Comparison of ENCODE assay signal across 8 cellular contexts in the genomic region with DNA sequence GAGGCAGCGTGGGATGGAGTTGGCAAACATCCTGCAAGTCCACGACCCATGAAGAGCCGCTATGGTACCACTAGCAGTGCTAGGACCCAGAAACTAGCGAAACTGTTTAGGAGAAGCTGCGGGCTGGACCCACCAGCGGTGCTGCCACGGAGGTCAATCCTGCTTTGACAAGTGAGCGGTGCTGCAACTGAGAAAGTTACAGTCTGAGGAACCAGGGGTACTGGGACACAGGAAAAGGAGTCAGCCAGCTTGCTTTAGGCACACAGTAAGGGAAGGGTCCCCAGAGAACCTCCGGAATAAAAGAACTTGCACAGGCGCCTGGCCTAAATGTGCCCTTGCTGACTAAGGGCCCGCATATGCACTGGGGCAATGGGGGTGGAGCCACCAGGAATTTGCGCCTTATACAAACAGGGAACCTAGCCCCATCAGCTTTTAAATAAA. TPM values are rescaled to one million over a fixed set of nuclear protein-coding genes. Genes with fewer than 3 reads are reported as not detected.
A peak's percentile ranks its signal among the peaks of the same experiment; 100 is the strongest.
DNase-seq lines count a peak whose midpoint lies in the region; ATAC-seq and TF ChIP-seq lines count a peak whose summit lies in the region.

No MANE protein-coding gene starts in this region.

- no peaks in the 10 kb centered on the region for H3K36me3 ChIP-seq in prostate gland

- peaks cover 5% of the 10 kb centered on the region for H3K4me1 ChIP-seq in prostate gland (replicated peaks)

- H3K4me3 ChIP-seq in epithelial cell of esophagus (ENCODE audit: low read length) (no peak overlapping the region), prostate gland (peak overlapping the region in 1 of 2 donors; percentile 62)

- H3K27ac ChIP-seq in prostate gland, result peak overlapping the region; percentile 98 to 99

- H3K27me3 ChIP-seq in prostate gland (replicated peaks; ENCODE audit: insufficient read depth), result no peaks in the 10 kb centered on the region

- DNase-seq in ELF-1 (ENCODE audit: low read depth, low spot score) (peak; percentile 59), RPMI7951 (ENCODE audit: low read depth) (peak; percentile 59), epithelial cell of esophagus (ENCODE audit: low read depth) (peak; percentile 38), prostate gland (ENCODE audit: low spot score) (no peak), NCI-H526 treated with DMSO at 0.1 percent for 48 hours (lab: John Stamatoyannopoulos, UW) (no peak), NCI-H82 (lab: John Stamatoyannopoulos, UW) (no peak)

- no peak for TF ChIP-seq CTCF in epithelial cell of esophagus (IDR thresholded peaks at IDR 0.05; ENCODE audit: insufficient read depth, low read depth, low read length, missing control alignments)
- TF ChIP-seq CTCF in prostate gland (IDR thresholded peaks at IDR 0.05), result no peak

- WGBS in prostate gland, result 85% methylated on average over 12 of the region's 12 CpGs

- ATAC-seq in GM18907 (IDR thresholded peaks at IDR 0.05; ENCODE audit: unreplicated experiment) (no peak), HG03159 (IDR thresholded peaks at IDR 0.05; ENCODE audit: unreplicated experiment) (no peak)

- no peak for TF ChIP-seq POLR2A in prostate gland (IDR thresholded peaks at IDR 0.05)

- intact Hi-C loops in prostate gland (cut with DNase I), result loop anchor here (5.0 to 10.0 kb wide), 2 partner anchors 59 to 251 kb away; a partner anchor contains a TSS

- H3K9me3 ChIP-seq in prostate gland, result no peaks in the 10 kb centered on the region

RNA-seq across cellular contexts. Expression of a gene that starts 23.6 kb away (rescaled TPM):
- 2.6 and 3.2 TPM in 2 replicates for total RNA-seq in RPMI7951 (2014; rRNA removed; shearing (Covaris generic))
- total RNA-seq in prostate gland, result 1 to 10 TPM; 4.5 to 5.3 TPM

RNA-seq across cellular contexts. Expression of a gene that starts 57.0 kb away (rescaled TPM):
- 20.1 and 24.3 TPM in 2 replicates for total RNA-seq in RPMI7951 (2014; rRNA removed; shearing (Covaris generic))
- 10 to 100 TPM; 33.9 to 40.3 TPM for total RNA-seq in prostate gland

Comparison
In these comparisons a context has a peak if more than half of its experiments do, and no peak if none do; other contexts are left out.
1. DNase-seq: peak in ELF-1 (single experiment), RPMI7951 (single experiment) and epithelial cell of esophagus (single experiment); none in prostate gland (single experiment), NCI-H526 treated with DMSO at 0.1 percent for 48 hours (single experiment) and NCI-H82 (single experiment).